In genomic region chr12:80937391-80938238, GRCh38 we compare ENCODE assay signal across 10 cellular contexts. TPM values are rescaled to one million over a fixed set of nuclear protein-coding genes. Genes with fewer than 3 reads are reported as not detected.
DNase-seq lines count a peak whose midpoint lies in the region; ATAC-seq and TF ChIP-seq lines count a peak whose summit lies in the region.
"Had no signal": no experiment of that assay in that cellular context is flagged by ENCODE, and none has a peak within 500 bp of the region (broad histone marks: within the 10 kb centered on the region; RNA-seq: fewer than 3 reads in every experiment).

Gene LIN7A (minus strand): TSS chr12:80937934. CDS start chr12:80937722, 212 bp downstream.

- peak within 1 kb of the TSS; percentile 65 for H3K4me3 Mint-ChIP-seq in T-helper 1 cell treated with Interleukin-12 subunit alpha and Interleukin-12 subunit beta and Interleukin-4 antibody, amounts not matched to agents 30 μg/mL and 1 μg/mL, for 36 hours
- H3K4me3 Mint-ChIP-seq: central memory CD8-positive, alpha-beta T cell had no signal

- H3K27me3 ChIP-seq in mononuclear cell (ENCODE audit: insufficient read depth, low read length), result no peaks in the 10 kb centered on the region
- no peaks in the 10 kb centered on the region for H3K27me3 ChIP-seq in aorta (ENCODE audit: control insufficient read depth in 1 of 2, insufficient read depth in 2 of 2, low read length in 1 of 2)

- H3K4me1 ChIP-seq in mononuclear cell (ENCODE audit: insufficient read depth, low read length) (peaks cover 38% of the 10 kb centered on the region), aorta (ENCODE audit: control insufficient read depth in 1 of 2, insufficient read depth in 2 of 2, low read length in 2 of 2) (no peaks in the 10 kb centered on the region)

- no peak for TF ChIP-seq CTCF in epithelial cell of esophagus (IDR thresholded peaks at IDR 0.05; ENCODE audit: insufficient read depth, low read depth, low read length, missing control alignments)

- H3K4me3 ChIP-seq in epithelial cell of esophagus (ENCODE audit: low read length) (peak within 1 kb of the TSS; percentile 41), mononuclear cell (ENCODE audit: low read length) (peak within 1 kb of the TSS; percentile 53), aorta (ENCODE audit: low read length in 2 of 2) (peak within 1 kb of the TSS; percentile 20 to 71)

- H3K27ac Mint-ChIP-seq in T-helper 1 cell treated with Interleukin-12 subunit alpha and Interleukin-12 subunit beta and Interleukin-4 antibody, amounts not matched to agents 30 μg/mL and 1 μg/mL, for 36 hours, result no peak within 1 kb of the TSS

- no peak within 1 kb of the TSS for H3K27ac ChIP-seq in aorta (ENCODE audit: low read depth in 1 of 2, low read length in 2 of 2)

- H3K36me3 ChIP-seq in aorta (ENCODE audit: control insufficient read depth in 1 of 2, insufficient read depth in 2 of 2, low read length in 1 of 2), result no peaks in the 10 kb centered on the region

- DNase-seq in T-helper 1 cell (no peak), NCI-H748 treated with DMSO at 0.1 percent for 48 hours (lab: John Stamatoyannopoulos, UW) (peak; percentile 62), epithelial cell of esophagus (ENCODE audit: low read depth) (peak; percentile 1), aorta (peak; percentile 51 to 78)
- no peak for DNase-seq in stimulated activated CD4-positive, alpha-beta T cell treated with anti-CD3 and anti-CD28 coated beads, Interleukin-4, amount 100 ng/mL, for 1 hour
- DNase-seq: DND-41 had no signal

- H3K9me3 Mint-ChIP-seq in T-helper 1 cell treated with Interleukin-12 subunit alpha and Interleukin-12 subunit beta and Interleukin-4 antibody, amounts not matched to agents 30 μg/mL and 1 μg/mL, for 36 hours, result no peaks in the 10 kb centered on the region

- H3K9me3 ChIP-seq in mononuclear cell (ENCODE audit: low read depth, low read length) (no peaks in the 10 kb centered on the region), aorta (ENCODE audit: control insufficient read depth, low read length) (no peaks in the 10 kb centered on the region)

- peaks cover 41% of the 10 kb centered on the region for H3K27me3 Mint-ChIP-seq in T-helper 1 cell treated with Interleukin-12 subunit alpha and Interleukin-12 subunit beta and Interleukin-4 antibody, amounts not matched to agents 30 μg/mL and 1 μg/mL, for 36 hours (ENCODE audit: low read depth)
- H3K27me3 Mint-ChIP-seq: central memory CD8-positive, alpha-beta T cell had no signal

- ATAC-seq in HG03045 (IDR thresholded peaks at IDR 0.05; ENCODE audit: unreplicated experiment) (peak; percentile 22), aorta (ENCODE audit: low FRiP score) (peak; percentile 69)

- 3 to 4% methylated on average over 39 to 47 of the region's 47 CpGs for WGBS in aorta, 2 donors

- intact Hi-C loops in aorta (cut with DNase I), result no loop called here

- H3K36me3 Mint-ChIP-seq in T-helper 1 cell treated with Interleukin-12 subunit alpha and Interleukin-12 subunit beta and Interleukin-4 antibody, amounts not matched to agents 30 μg/mL and 1 μg/mL, for 36 hours (ENCODE audit: low read depth), result peaks cover 2% of the 10 kb centered on the region

- peaks cover 2% of the 10 kb centered on the region for H3K4me1 Mint-ChIP-seq in T-helper 1 cell treated with Interleukin-12 subunit alpha and Interleukin-12 subunit beta and Interleukin-4 antibody, amounts not matched to agents 30 μg/mL and 1 μg/mL, for 36 hours (ENCODE audit: low read depth)
- H3K4me1 Mint-ChIP-seq: central memory CD8-positive, alpha-beta T cell had no signal

RNA-seq across cellular contexts. Expression of gene LIN7A, which starts in this region (rescaled TPM):
- 6.1 TPM for total RNA-seq in mononuclear cell
- 1 to 10 TPM; 5.7 to 5.8 TPM for total RNA-seq in aorta
- polyA plus RNA-seq in aorta, result 1 to 10 TPM in 1 of 2 donors, under 1 TPM in 1; 0.08 to 1.4 TPM

Comparison
In these comparisons a context has a peak if more than half of its experiments do, and no peak if none do; other contexts are left out.
1. DNase-seq: peak in NCI-H748 treated with DMSO at 0.1 percent for 48 hours (single experiment), epithelial cell of esophagus (single experiment) and aorta (2 of 2); none in T-helper 1 cell (0 of 5) and stimulated activated CD4-positive, alpha-beta T cell treated with anti-CD3 and anti-CD28 coated beads, Interleukin-4, amount 100 ng/mL, for 1 hour (single experiment).
2. Peak in every context shown above with its lines, with median percentiles within 50 percentile points of each other: H3K4me3 ChIP-seq.